19 cellular contexts compared by ENCODE assay signal in the genomic region with DNA sequence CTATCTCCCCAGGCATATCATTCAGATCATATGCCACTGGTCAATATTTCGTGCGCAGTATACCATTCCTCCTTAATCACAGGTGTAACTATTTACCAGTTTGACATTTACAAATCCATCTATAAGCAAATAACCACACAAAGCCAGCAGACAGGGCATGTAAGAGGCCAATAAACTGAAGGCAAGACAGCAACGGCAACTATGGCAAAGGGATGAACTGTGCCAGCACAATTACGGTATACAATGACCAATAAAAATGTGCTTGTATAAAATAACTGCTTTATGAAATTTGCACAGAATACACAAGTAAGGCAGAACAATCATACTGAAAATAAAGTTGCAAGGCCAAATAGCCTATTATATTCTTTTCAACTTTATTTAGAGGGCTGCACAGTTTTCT.
DNase-seq lines count a peak whose midpoint lies in the region; ATAC-seq and TF ChIP-seq lines count a peak whose summit lies in the region.
"Had no signal": no experiment of that assay in that cellular context is flagged by ENCODE, and none has a peak within 500 bp of the region (broad histone marks: within the 10 kb centered on the region; RNA-seq: fewer than 3 reads in every experiment).

No MANE protein-coding gene starts in this region.

- no peak overlapping the region for H3K4me3 ChIP-seq in LNCaP clone FGC (ENCODE audit: low read depth, low read length)
- H3K4me3 ChIP-seq: A549, GM23338 had no signal

- H3K27ac ChIP-seq in VCaP = peak overlapping the region; percentile 16; the same call in 1 of the 2 replicates
- H3K27ac ChIP-seq: A549 had no signal

- no peak for ATAC-seq in HG03139 (IDR thresholded peaks at IDR 0.05; ENCODE audit: unreplicated experiment)
- ATAC-seq: A549, GM23338, HCT116 had no signal

- no peak for TF ChIP-seq CTCF in LNCaP clone FGC (IDR thresholded peaks at IDR 0.05; ENCODE audit: control insufficient read depth, extremely low read depth, insufficient read depth)
- no peak for TF ChIP-seq CTCF in VCaP (conservative IDR thresholded peaks at IDR 0.05)

- DNase-seq in LNCaP clone FGC (ENCODE audit: low read depth) (peak; percentile 60), NCI-H69 (lab: John Stamatoyannopoulos, UW) (peak; percentile 4), AML-193 (lab: John Stamatoyannopoulos, UW) (no peak), NCI-H1694 (lab: John Stamatoyannopoulos, UW) (no peak)
- DNase-seq: 8988T; ACHN; C1 segment of cervical spinal cord; Calu3; CD4-positive, alpha-beta memory T cell; COR-L47; DMS53; DMS79 treated with DMSO at 0.1 percent for 48 hours; GF-D8; H9 had no signal

Comparison
In these comparisons a context has a peak if more than half of its experiments do, and no peak if none do; other contexts are left out.
1. DNase-seq: peak in LNCaP clone FGC (single experiment) and NCI-H69 (single experiment); none in AML-193 (0 of 2) and NCI-H1694 (single experiment).